ENCODE assay signal across 23 cellular contexts in the genomic region with DNA sequence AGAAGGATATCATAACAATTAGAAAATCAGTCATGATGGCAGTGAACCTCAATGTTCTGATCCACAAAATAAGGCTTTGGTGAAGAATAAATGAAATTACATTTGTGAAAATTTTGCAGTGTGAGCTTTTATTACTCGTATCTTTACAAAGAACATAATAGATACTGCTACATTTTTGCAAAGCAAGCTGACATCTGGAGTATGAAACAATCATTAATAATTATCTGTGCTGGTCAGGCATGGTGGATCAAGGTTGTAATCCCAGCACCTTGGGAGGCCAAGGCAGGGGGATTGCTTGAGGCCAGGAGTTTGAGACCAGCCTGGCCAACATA. TPM values are rescaled to one million over a fixed set of nuclear protein-coding genes. Genes with fewer than 3 reads are reported as not detected.
DNase-seq lines count a peak whose midpoint lies in the region; ATAC-seq, FAIRE-seq and TF ChIP-seq lines count a peak whose summit lies in the region.
"Had no signal": no experiment of that assay in that cellular context is flagged by ENCODE, and none has a peak within 500 bp of the region (broad histone marks: within the 10 kb centered on the region; RNA-seq: fewer than 3 reads in every experiment).

No MANE protein-coding gene starts in this region.

- H2BK12ac ChIP-seq in trophoblast cell (ENCODE audit: low read length), result no peak overlapping the region

- dilution Hi-C loops in endothelial cell of umbilical vein (cut with MboI; ENCODE audit: extremely low pct_ligation_motif_present, low sequenced_read_pairs), result no loop called here

- no peak for DNase-seq in RWPE1 (ENCODE audit: low spot score)
- no peak for DNase-seq in endothelial cell of umbilical vein (ENCODE audit: low read depth, low spot score)
- no peak for DNase-seq in osteocyte (ENCODE audit: extremely low spot score, unreplicated experiment)
- DNase-seq in NCI-H187 treated with DMSO at 0.1 percent for 48 hours (lab: John Stamatoyannopoulos, UW), result no peak
- DNase-seq in trophoblast cell, result no peak
- no peak for DNase-seq in NAMALWA (ENCODE audit: low spot score)
- no peak for DNase-seq in natural killer cell treated with Interleukin-12 subunit alpha and Interleukin-12 subunit beta and Interleukin-15 and Interleukin-18, amount 100 ng/mL, for 72 hours (ENCODE audit: low spot score)
- DNase-seq: CD8-positive, alpha-beta memory T cell; DMS79 treated with DMSO at 0.1 percent for 48 hours; GOT3; NCI-H1092; NCI-H146; NCI-H2081 treated with DMSO at 0.1 percent for 48 hours; NCI-H524 treated with DMSO at 0.1 percent for 48 hours; RPMI8226 had no signal

- CTCF ChIA-PET in RWPE1 (lab: Yijun Ruan, JAX) (interaction anchor here (0.6 kb wide), 1 partner anchor 336 kb away, joined by 3 read pairs; no protein-coding TSS in a partner anchor), endothelial cell of umbilical vein (lab: Charles Lee) (interaction anchor here (1.1 to 2.3 kb wide), 5 partner anchors 12 to 401 kb away, joined by 3 to 11 read pairs (median 5); no protein-coding TSS in a partner anchor)

- no peaks in the 10 kb centered on the region for H3K9me1 ChIP-seq in endothelial cell of umbilical vein (replicated peaks; ENCODE audit: control insufficient read depth, extremely low read depth, insufficient read depth, low read length)

- H3K9ac ChIP-seq in endothelial cell of umbilical vein (replicated peaks; ENCODE audit: extremely low read depth, insufficient read depth, low read length) (no peak overlapping the region), trophoblast cell (ENCODE audit: low read length) (no peak overlapping the region)
- H3K9ac ChIP-seq: BLaER1 treated with 17β-estradiol and CSF1 and Interleukin-3, amounts not matched to agents 10 nM and 100 nM; KMS-11 had no signal

- H3K4me3 ChIP-seq in ACC112 (ENCODE audit: low read depth, low read length) (no peak overlapping the region), endothelial cell of umbilical vein (replicated peaks in 1 of 3; ENCODE audit: insufficient read depth in 1 of 3, low read depth in 1 of 3, low read length in 3 of 3) (no peak overlapping the region), trophoblast cell (ENCODE audit: low read depth, low read length) (no peak overlapping the region)
- H3K4me3 ChIP-seq: BLaER1 treated with 17β-estradiol and CSF1 and Interleukin-3, amounts not matched to agents 10 nM and 100 nM had no signal

- no peak for TF ChIP-seq CTCF in RWPE1 (conservative IDR thresholded peaks at IDR 0.05; ENCODE audit: low read depth)
- TF ChIP-seq CTCF in endothelial cell of umbilical vein (IDR thresholded peaks at IDR 0.05; ENCODE audit: extremely low read depth in 1 of 2, insufficient read depth in 1 of 2, low read depth in 1 of 2, low read length in 2 of 2), result no peak
- no peak for TF ChIP-seq CTCF in osteocyte (IDR thresholded peaks at IDR 0.05)

- no peak overlapping the region for H4K8ac ChIP-seq in trophoblast cell (ENCODE audit: low read depth, low read length)

- BruUV-seq in endothelial cell of umbilical vein (replicated peaks; lab: Mats Ljungman, UMichigan), result no TSS peak

- no peak overlapping the region for H3K4ac ChIP-seq in trophoblast cell (ENCODE audit: low read depth, low read length)

- no peak overlapping the region for H2AK5ac ChIP-seq in trophoblast cell (ENCODE audit: low read length)

- H3K27ac Mint-ChIP-seq in osteocyte (ENCODE audit: unreplicated experiment), result peak overlapping the region; percentile 75
- no peak overlapping the region for H3K27ac Mint-ChIP-seq in natural killer cell treated with Interleukin-12 subunit alpha and Interleukin-12 subunit beta and Interleukin-15 and Interleukin-18, amount 100 ng/mL, for 72 hours

- H3K79me1 ChIP-seq in trophoblast cell (ENCODE audit: low read length), result no peaks in the 10 kb centered on the region

- no peak overlapping the region for H4K12ac ChIP-seq in trophoblast cell (ENCODE audit: low read depth, low read length)

- H4K91ac ChIP-seq in trophoblast cell (ENCODE audit: low read depth, low read length), result no peak overlapping the region

- H3K27me3 Mint-ChIP-seq in osteocyte (ENCODE audit: unreplicated experiment), result no peaks in the 10 kb centered on the region
- H3K27me3 Mint-ChIP-seq in natural killer cell treated with Interleukin-12 subunit alpha and Interleukin-12 subunit beta and Interleukin-15 and Interleukin-18, amount 100 ng/mL, for 72 hours, result peaks cover 12% of the 10 kb centered on the region in 2 donors

- H3K36me3 ChIP-seq in ACC112 (ENCODE audit: insufficient read depth, low read length), result no peaks in the 10 kb centered on the region
- H3K36me3 ChIP-seq in endothelial cell of umbilical vein (ENCODE audit: control insufficient read depth in 2 of 2, extremely low read depth in 1 of 2, insufficient read depth in 2 of 2, low read length in 2 of 2), result no peaks in the 10 kb centered on the region
- H3K36me3 ChIP-seq in trophoblast cell (ENCODE audit: control insufficient read depth in 1 of 2, insufficient read depth in 2 of 2, low read length in 2 of 2), result no peaks in the 10 kb centered on the region
- H3K36me3 ChIP-seq: BLaER1 treated with 17β-estradiol and CSF1 and Interleukin-3, amounts not matched to agents 10 nM and 100 nM had no signal

- H3K27ac ChIP-seq in ACC112 (ENCODE audit: low read depth, low read length) (peak overlapping the region; percentile 71), RWPE1 (peak overlapping the region; percentile 50; the same call in 1 of the 2 replicates), endothelial cell of umbilical vein (ENCODE audit: insufficient read depth, low read depth, low read length) (peak overlapping the region; percentile 35), trophoblast cell (ENCODE audit: low read depth, low read length) (no peak overlapping the region)
- H3K27ac ChIP-seq: BLaER1 treated with 17β-estradiol and CSF1 and Interleukin-3, amounts not matched to agents 10 nM and 100 nM; KMS-11 had no signal

- H3K9me3 ChIP-seq in endothelial cell of umbilical vein (replicated peaks; ENCODE audit: control insufficient read depth, insufficient read depth, low read length), result no peaks in the 10 kb centered on the region
- no peaks in the 10 kb centered on the region for H3K9me3 ChIP-seq in trophoblast cell (ENCODE audit: insufficient read depth, low read depth, low read length)

- H3K4me1 ChIP-seq in ACC112 (ENCODE audit: control insufficient read depth, insufficient read depth, low read length, unreplicated experiment) (peaks cover 43% of the 10 kb centered on the region), endothelial cell of umbilical vein (ENCODE audit: control insufficient read depth, extremely low read depth, insufficient read depth, low read length) (peaks cover 30% of the 10 kb centered on the region), trophoblast cell (ENCODE audit: control insufficient read depth in 1 of 2, insufficient read depth in 2 of 2, low read length in 2 of 2) (no peaks in the 10 kb centered on the region)

- POLR2A ChIA-PET in RWPE1 (lab: Yijun Ruan, JAX; ENCODE audit: low non-redundant PET), result no interaction called here
- POLR2A ChIA-PET in endothelial cell of umbilical vein (lab: Charles Lee), result no interaction called here

- H3K4me2 ChIP-seq in endothelial cell of umbilical vein (ENCODE audit: insufficient read depth, low read length) (peak overlapping the region; percentile 5), trophoblast cell (ENCODE audit: low read length) (no peak overlapping the region)
- H3K4me2 ChIP-seq: BLaER1 treated with 17β-estradiol and CSF1 and Interleukin-3, amounts not matched to agents 10 nM and 100 nM; KMS-11 had no signal

- no peak for TF ChIP-seq POLR2A in endothelial cell of umbilical vein (IDR thresholded peaks at IDR 0.05; ENCODE audit: low read depth, low read length)

- no CpG with 5 or more reads among the region's 1 CpG for WGBS in trophoblast cell (ENCODE audit: extremely low coverage, insufficient coverage, insufficient read length)

- no peak overlapping the region for H2BK120ac ChIP-seq in trophoblast cell (ENCODE audit: insufficient read depth, low read length, poor library complexity)

- peaks cover 6% of the 10 kb centered on the region for H3K9me3 Mint-ChIP-seq in osteocyte (ENCODE audit: unreplicated experiment)
- no peaks in the 10 kb centered on the region for H3K9me3 Mint-ChIP-seq in natural killer cell treated with Interleukin-12 subunit alpha and Interleukin-12 subunit beta and Interleukin-15 and Interleukin-18, amount 100 ng/mL, for 72 hours
- H3K9me3 Mint-ChIP-seq: CD8-positive, alpha-beta memory T cell had no signal

- H3K27me3 ChIP-seq in ACC112 (ENCODE audit: insufficient read depth, low read length) (no peaks in the 10 kb centered on the region), endothelial cell of umbilical vein (ENCODE audit: control insufficient read depth in 2 of 2, insufficient read depth in 2 of 2, low read length in 2 of 2) (no peaks in the 10 kb centered on the region), trophoblast cell (ENCODE audit: insufficient read depth, low read length) (no peaks in the 10 kb centered on the region)
- H3K27me3 ChIP-seq: BLaER1 treated with 17β-estradiol and CSF1 and Interleukin-3, amounts not matched to agents 10 nM and 100 nM had no signal

- ATAC-seq in natural killer cell treated with Interleukin-12 subunit alpha and Interleukin-12 subunit beta and Interleukin-15 and Interleukin-18, amount 100 ng/mL, for 72 hours, result no peak

- H3K4me3 Mint-ChIP-seq in osteocyte (ENCODE audit: unreplicated experiment), result no peak overlapping the region
- H3K4me3 Mint-ChIP-seq in natural killer cell treated with Interleukin-12 subunit alpha and Interleukin-12 subunit beta and Interleukin-15 and Interleukin-18, amount 100 ng/mL, for 72 hours, result no peak overlapping the region
- H3K4me3 Mint-ChIP-seq: CD8-positive, alpha-beta memory T cell had no signal

- peak; percentile 33 for FAIRE-seq in endothelial cell of umbilical vein (lab: Jason Lieb, UNC)
- FAIRE-seq: D721Med, G401.6 had no signal

- intact Hi-C loops in endothelial cell of umbilical vein (cut with micrococcal nuclease), result no loop called here

- H2AFZ ChIP-seq in ACC112 (ENCODE audit: low read length, unreplicated experiment) (no peak overlapping the region), endothelial cell of umbilical vein (ENCODE audit: low read depth, low read length) (no peak overlapping the region), trophoblast cell (ENCODE audit: insufficient read depth, low read length, poor library complexity) (no peak overlapping the region)

- H3K79me2 ChIP-seq in ACC112 (ENCODE audit: control insufficient read depth, insufficient read depth, low read length, unreplicated experiment), result no peaks in the 10 kb centered on the region
- H3K79me2 ChIP-seq in endothelial cell of umbilical vein (ENCODE audit: control insufficient read depth, insufficient read depth, low read length), result no peaks in the 10 kb centered on the region
- no peaks in the 10 kb centered on the region for H3K79me2 ChIP-seq in trophoblast cell (ENCODE audit: control insufficient read depth, insufficient read depth, low read length, poor library complexity)

- H2BK5ac ChIP-seq in trophoblast cell (ENCODE audit: low read depth, low read length, poor library complexity), result no peak overlapping the region

- H3K4me1 Mint-ChIP-seq in osteocyte (ENCODE audit: unreplicated experiment), result peaks cover 48% of the 10 kb centered on the region
- H3K4me1 Mint-ChIP-seq in natural killer cell treated with Interleukin-12 subunit alpha and Interleukin-12 subunit beta and Interleukin-15 and Interleukin-18, amount 100 ng/mL, for 72 hours (ENCODE audit: low read depth in 2 of 2), result peaks cover 9% of the 10 kb centered on the region in 2 donors
- H3K4me1 Mint-ChIP-seq: CD8-positive, alpha-beta memory T cell had no signal

- H3K18ac ChIP-seq in trophoblast cell (ENCODE audit: low read length), result no peak overlapping the region

- H3K36me3 Mint-ChIP-seq in osteocyte (ENCODE audit: unreplicated experiment), result no peaks in the 10 kb centered on the region
- H3K36me3 Mint-ChIP-seq in natural killer cell treated with Interleukin-12 subunit alpha and Interleukin-12 subunit beta and Interleukin-15 and Interleukin-18, amount 100 ng/mL, for 72 hours, result no peaks in the 10 kb centered on the region
- H3K36me3 Mint-ChIP-seq: CD8-positive, alpha-beta memory T cell had no signal

- no peak overlapping the region for H3K23ac ChIP-seq in trophoblast cell (ENCODE audit: low read length)

- no peak overlapping the region for H3K14ac ChIP-seq in trophoblast cell (ENCODE audit: low read length)

- no peaks in the 10 kb centered on the region for H4K20me1 ChIP-seq in endothelial cell of umbilical vein (replicated peaks; ENCODE audit: control insufficient read depth, extremely low read depth, insufficient read depth, low read length)
- H4K20me1 ChIP-seq: BLaER1 treated with 17β-estradiol and CSF1 and Interleukin-3, amounts not matched to agents 10 nM and 100 nM had no signal

RNA-seq across cellular contexts. Expression of a gene that starts 29.1 kb away (rescaled TPM):
- 27.3 and 34.2 TPM in 2 replicates for total RNA-seq in endothelial cell of umbilical vein
- 5.8 and 7.5 TPM in 2 replicates for polyA plus RNA-seq in endothelial cell of umbilical vein
- 10.0 and 10.9 TPM in 2 replicates for polyA plus RNA-seq in endothelial cell of umbilical vein (2011; cell fraction: cytosol; rRNA removed)
- 16.5 and 20.3 TPM in 2 replicates for polyA plus RNA-seq in endothelial cell of umbilical vein (2011; cell fraction: nucleus; rRNA removed)
- polyA plus RNA-seq in endothelial cell of umbilical vein (2012), result 16.5 and 17.0 TPM in 2 replicates
- 19.5 and 19.9 TPM in 2 replicates for polyA minus RNA-seq in endothelial cell of umbilical vein
- 9.7 TPM for polyA minus RNA-seq in endothelial cell of umbilical vein (2011; cell fraction: cytosol; rRNA and poly(A)+ RNA removed)
- polyA minus RNA-seq in endothelial cell of umbilical vein (2011; cell fraction: nucleus; rRNA and poly(A)+ RNA removed), result 31.4 and 39.5 TPM in 2 replicates
- total RNA-seq in osteocyte, result 80.1 and 82.9 TPM in 2 replicates
- polyA plus RNA-seq in trophoblast cell (2013), result 1.2 and 1.3 TPM in 2 replicates
- total RNA-seq in natural killer cell treated with Interleukin-12 subunit alpha and Interleukin-12 subunit beta and Interleukin-15 and Interleukin-18, amount 100 ng/mL, for 72 hours, result 10 to 100 TPM; 31.1 to 41.1 TPM

RNA-seq across cellular contexts. Expression of a gene that starts 44.1 kb away (rescaled TPM):
- total RNA-seq in endothelial cell of umbilical vein (not detected in 2 replicates), osteocyte (not detected in 2 replicates)
- polyA plus RNA-seq in endothelial cell of umbilical vein, result not detected in 2 replicates
- not detected in 2 replicates for polyA plus RNA-seq in endothelial cell of umbilical vein (2011; cell fraction: cytosol; rRNA removed)
- polyA plus RNA-seq in endothelial cell of umbilical vein (2011; cell fraction: nucleus; rRNA removed), result 0.15 TPM in 1 of 2 replicates, not detected in the other
- 0.46 TPM in 1 of 2 replicates, not detected in the other for polyA plus RNA-seq in endothelial cell of umbilical vein (2012)
- polyA minus RNA-seq in endothelial cell of umbilical vein, result 0.27 TPM in 1 of 2 replicates, not detected in the other
- polyA minus RNA-seq in endothelial cell of umbilical vein (2011; cell fraction: cytosol; rRNA and poly(A)+ RNA removed), result not detected
- polyA minus RNA-seq in endothelial cell of umbilical vein (2011; cell fraction: nucleus; rRNA and poly(A)+ RNA removed), result not detected in 2 replicates
- not detected in 2 replicates for polyA plus RNA-seq in trophoblast cell (2013)
- total RNA-seq in natural killer cell treated with Interleukin-12 subunit alpha and Interleukin-12 subunit beta and Interleukin-15 and Interleukin-18, amount 100 ng/mL, for 72 hours, result not detected
- total RNA-seq: A172; CD8-positive, alpha-beta memory T cell; M059J; SK-MEL-5 had no signal
- polyA plus RNA-seq: CD8-positive, alpha-beta memory T cell had no signal
